9 cellular contexts compared by ENCODE assay signal in the genomic region with DNA sequence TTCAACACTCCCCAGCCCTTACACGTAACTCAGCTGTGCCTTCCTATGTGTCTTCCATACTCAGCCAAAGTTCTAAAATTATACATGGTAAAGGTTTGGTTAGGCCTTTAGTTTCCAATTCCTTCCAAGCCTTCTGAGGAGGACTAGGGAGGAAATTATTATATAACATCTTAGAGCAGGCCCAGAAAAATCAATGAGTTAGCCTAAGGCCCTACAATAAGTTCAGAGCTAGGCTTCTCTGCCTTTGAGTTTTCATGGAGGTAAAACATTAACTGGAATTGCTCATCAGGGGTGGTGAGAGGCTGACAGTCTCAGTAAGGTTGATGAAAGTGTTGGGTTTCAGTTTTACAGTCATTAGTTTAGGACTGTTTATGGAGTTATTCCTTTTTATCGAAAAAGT.
A peak's percentile ranks its signal among the peaks of the same experiment; 100 is the strongest.
DNase-seq lines count a peak whose midpoint lies in the region; ATAC-seq and TF ChIP-seq lines count a peak whose summit lies in the region.
"Had no signal": no experiment of that assay in that cellular context is flagged by ENCODE, and none has a peak within 500 bp of the region (broad histone marks: within the 10 kb centered on the region; RNA-seq: fewer than 3 reads in every experiment).

No MANE protein-coding gene starts in this region.

- DNase-seq in Calu3 = no peak
- peak; percentile 56 for DNase-seq in glomerular visceral epithelial cell (ENCODE audit: extremely low spot score)
- no peak for DNase-seq in iPS-NIHi11 (ENCODE audit: low spot score)
- no peak for DNase-seq in NCI-H1417 treated with DMSO at 0.1 percent for 48 hours (lab: John Stamatoyannopoulos, UW)
- no peak for DNase-seq in T-helper 17 cell
- DNase-seq in sciatic nerve (ENCODE audit: low spot score) = no peak
- DNase-seq: NCI-H226 had no signal

- ATAC-seq in GM19468 (IDR thresholded peaks at IDR 0.05; ENCODE audit: extremely low read depth, unreplicated experiment) (peak; percentile 50), HG03139 (IDR thresholded peaks at IDR 0.05; ENCODE audit: unreplicated experiment) (peak; percentile 95), T-helper 17 cell (no peak), sciatic nerve (no peak)

- H3K27me3 Mint-ChIP-seq in Calu3 (ENCODE audit: unreplicated experiment) = no peaks in the 10 kb centered on the region
- peaks cover 19% of the 10 kb centered on the region for H3K27me3 Mint-ChIP-seq in T-helper 17 cell

- no TSS peak for BruUV-seq in Calu3 (replicated peaks; lab: Mats Ljungman, UMichigan)

- intact Hi-C loops in Calu3 (cut with micrococcal nuclease; ENCODE audit: unreplicated experiment) (no loop called here), sciatic nerve (cut with DNase I) (no loop called here)

- H3K9me3 Mint-ChIP-seq in Calu3 (ENCODE audit: low read depth, unreplicated experiment) = no peaks in the 10 kb centered on the region

- H3K4me3 Mint-ChIP-seq in Calu3 (ENCODE audit: low read depth, unreplicated experiment) = no peak overlapping the region
- no peak overlapping the region for H3K4me3 Mint-ChIP-seq in T-helper 17 cell

- CTCF ChIA-PET in Calu3 (lab: Charles Lee) = no interaction called here

- H3K4me1 Mint-ChIP-seq in Calu3 (ENCODE audit: low read depth, unreplicated experiment) (peaks cover 19% of the 10 kb centered on the region), T-helper 17 cell (no peaks in the 10 kb centered on the region)

- H3K27ac Mint-ChIP-seq in Calu3 (ENCODE audit: unreplicated experiment) (peak overlapping the region; percentile 3), T-helper 17 cell (no peak overlapping the region)

- no peak for TF ChIP-seq CTCF in Calu3 (IDR thresholded peaks at IDR 0.05; ENCODE audit: unreplicated experiment)

- H3K9me3 ChIP-seq in T-helper 17 cell (ENCODE audit: control insufficient read depth, low read length, poor library complexity, severe bottlenecking) = no peaks in the 10 kb centered on the region

- no peaks in the 10 kb centered on the region for H3K36me3 Mint-ChIP-seq in Calu3 (ENCODE audit: insufficient read depth, unreplicated experiment)
- H3K36me3 Mint-ChIP-seq in T-helper 17 cell (ENCODE audit: low read depth) = no peaks in the 10 kb centered on the region

Comparison
In these comparisons a context has a peak if more than half of its experiments do, and no peak if none do; other contexts are left out.
1. ATAC-seq: peak in GM19468 (single experiment) and HG03139 (single experiment); none in T-helper 17 cell (single experiment) and sciatic nerve (single experiment).